13 cellular contexts compared by ENCODE assay signal in the genomic region with DNA sequence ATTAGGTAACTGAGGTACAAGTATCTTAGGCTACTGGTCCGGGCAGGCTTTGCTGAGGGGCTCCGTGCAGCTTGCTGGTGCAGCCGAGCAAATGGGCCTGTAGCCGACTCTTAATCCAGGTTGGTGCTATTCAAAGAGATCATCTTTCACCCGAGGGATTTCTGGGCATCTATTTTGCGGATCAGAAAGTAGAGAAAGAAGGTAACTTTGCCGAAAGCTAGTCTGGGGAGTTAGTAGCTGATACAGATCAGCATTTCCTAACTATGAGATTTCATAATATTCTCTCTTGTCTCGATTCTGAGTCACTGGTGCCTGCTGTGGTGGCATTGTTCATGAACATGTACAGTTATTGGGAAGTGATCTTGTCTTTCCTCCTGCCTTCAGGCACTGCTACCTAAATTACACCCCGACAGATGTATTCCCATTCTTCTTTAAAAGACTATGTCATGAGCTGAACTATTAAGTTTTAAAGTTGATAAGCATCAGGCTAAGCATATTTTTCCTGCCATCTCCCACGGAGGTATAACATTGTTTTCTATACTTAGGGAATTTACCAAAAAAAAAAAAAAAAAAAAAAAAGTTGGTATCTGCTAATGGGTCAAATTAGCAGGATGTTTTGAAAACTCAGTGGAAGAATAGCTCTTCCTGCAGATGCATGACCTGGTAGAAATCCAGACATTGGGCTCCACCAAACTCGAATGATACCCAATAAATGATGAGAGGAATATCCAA. TPM values are rescaled to one million over a fixed set of nuclear protein-coding genes. Genes with fewer than 3 reads are reported as not detected.
DNase-seq lines count a peak whose midpoint lies in the region; TF ChIP-seq lines count a peak whose summit lies in the region.
"Had no signal": no experiment of that assay in that cellular context is flagged by ENCODE, and none has a peak within 500 bp of the region (broad histone marks: within the 10 kb centered on the region; RNA-seq: fewer than 3 reads in every experiment).

No MANE protein-coding gene starts in this region.

- peaks cover 49% of the 10 kb centered on the region for H3K4me1 ChIP-seq in adipocyte (ENCODE audit: control insufficient read depth, insufficient read depth, low read length)
- peaks cover 19% of the 10 kb centered on the region for H3K4me1 ChIP-seq in testis
- H3K4me1 ChIP-seq in endodermal cell (ENCODE audit: control insufficient read depth, insufficient read depth, low read length): peaks cover 10% of the 10 kb centered on the region

- H3K27ac ChIP-seq in testis (no peak overlapping the region), endodermal cell (ENCODE audit: low read depth, low read length) (no peak overlapping the region)
- H3K27ac ChIP-seq: BLaER1 treated with 17β-estradiol and CSF1 and Interleukin-3, amounts not matched to agents 10 nM and 100 nM had no signal

- TF ChIP-seq POLR2A in testis (IDR thresholded peaks at IDR 0.05): no peak

- no peak for TF ChIP-seq CTCF in testis (IDR thresholded peaks at IDR 0.05)
- TF ChIP-seq CTCF in endodermal cell (conservative IDR thresholded peaks at IDR 0.05): no peak

- no peak overlapping the region for H3K4me3 Mint-ChIP-seq in endodermal cell
- H3K4me3 Mint-ChIP-seq: activated CD4-positive, alpha-beta T cell treated with anti-CD3 and anti-CD28 coated beads for 36 hours; central memory CD8-positive, alpha-beta T cell had no signal

- H3K9ac ChIP-seq in adipocyte (ENCODE audit: low read length) (peak overlapping the region; percentile 68), endodermal cell (ENCODE audit: extremely low read depth, low read length, poor library complexity, severe bottlenecking) (no peak overlapping the region)
- H3K9ac ChIP-seq: BLaER1 treated with 17β-estradiol and CSF1 and Interleukin-3, amounts not matched to agents 10 nM and 100 nM had no signal

- intact Hi-C loops in testis (cut with DNase I; ENCODE audit: low total_unique reads): no loop called here

- peaks cover 2% of the 10 kb centered on the region for H3K36me3 Mint-ChIP-seq in endodermal cell (ENCODE audit: low read depth)

- peaks cover 51% of the 10 kb centered on the region for H3K4me1 Mint-ChIP-seq in endodermal cell
- H3K4me1 Mint-ChIP-seq: activated CD4-positive, alpha-beta T cell treated with anti-CD3 and anti-CD28 coated beads for 36 hours had no signal

- H3K27ac Mint-ChIP-seq in endodermal cell: no peak overlapping the region
- H3K27ac Mint-ChIP-seq: activated CD4-positive, alpha-beta T cell treated with anti-CD3 and anti-CD28 coated beads for 36 hours had no signal

- peaks cover 31% of the 10 kb centered on the region for H3K27me3 Mint-ChIP-seq in endodermal cell (ENCODE audit: insufficient read depth)
- H3K27me3 Mint-ChIP-seq: activated CD4-positive, alpha-beta T cell treated with anti-CD3 and anti-CD28 coated beads for 36 hours; central memory CD8-positive, alpha-beta T cell had no signal

- 72 to 73% methylated on average over 11 of the region's 11 CpGs for WGBS in testis, 2 donors
- WGBS in endodermal cell (ENCODE audit: insufficient coverage in 1 of 2, insufficient read length in 1 of 2), 2 experiments: 83 to 84% methylated on average over 4 to 11 of the region's 11 CpGs

- H3K9me3 Mint-ChIP-seq in endodermal cell: no peaks in the 10 kb centered on the region
- H3K9me3 Mint-ChIP-seq: central memory CD8-positive, alpha-beta T cell had no signal

- H3K9me3 ChIP-seq in adipocyte (ENCODE audit: control insufficient read depth, low read length): no peaks in the 10 kb centered on the region
- no peaks in the 10 kb centered on the region for H3K9me3 ChIP-seq in testis
- no peaks in the 10 kb centered on the region for H3K9me3 ChIP-seq in endodermal cell (ENCODE audit: control insufficient read depth, low read length)
- H3K9me3 ChIP-seq: BLaER1 treated with 17β-estradiol and CSF1 and Interleukin-3, amounts not matched to agents 10 nM and 100 nM had no signal

- DNase-seq in AG08395 (ENCODE audit: low spot score) (peak; percentile 63), LoVo (ENCODE audit: low spot score) (peak; percentile 46), adipocyte (ENCODE audit: low read depth) (peak; percentile 88), iris pigment epithelial cell (ENCODE audit: low read depth) (peak; percentile 85), testis (no peak), NCI-H510A (lab: John Stamatoyannopoulos, UW) (no peak), endodermal cell (no peak), NK-92 (lab: John Stamatoyannopoulos, UW; ENCODE audit: unreplicated experiment) (no peak)
- DNase-seq: activated CD4-positive, alpha-beta T cell treated with anti-CD3 and anti-CD28 coated beads for 36 hours; kidney; NCI-H2029 treated with DMSO at 0.1 percent for 48 hours had no signal

- H3K36me3 ChIP-seq in adipocyte (ENCODE audit: control insufficient read depth, insufficient read depth, low read length, severe bottlenecking): no peaks in the 10 kb centered on the region
- no peaks in the 10 kb centered on the region for H3K36me3 ChIP-seq in testis (ENCODE audit: low read depth, missing control alignments)
- H3K36me3 ChIP-seq in endodermal cell (ENCODE audit: control insufficient read depth, insufficient read depth, low read length): no peaks in the 10 kb centered on the region
- H3K36me3 ChIP-seq: BLaER1 treated with 17β-estradiol and CSF1 and Interleukin-3, amounts not matched to agents 10 nM and 100 nM had no signal

- no peaks in the 10 kb centered on the region for H3K27me3 ChIP-seq in adipocyte (replicated peaks; ENCODE audit: control insufficient read depth, insufficient read depth, low read length)
- H3K27me3 ChIP-seq in testis: no peaks in the 10 kb centered on the region
- peaks cover 18% of the 10 kb centered on the region for H3K27me3 ChIP-seq in endodermal cell (ENCODE audit: control insufficient read depth, insufficient read depth, low read length, poor library complexity, severe bottlenecking)

- H3K4me3 ChIP-seq in adipocyte (ENCODE audit: low read length) (peak overlapping the region; percentile 68), testis (no peak overlapping the region), endodermal cell (ENCODE audit: low read length) (no peak overlapping the region)
- H3K4me3 ChIP-seq: BLaER1 treated with 17β-estradiol and CSF1 and Interleukin-3, amounts not matched to agents 10 nM and 100 nM had no signal

RNA-seq across cellular contexts. Expression of a gene that starts 57.1 kb away (rescaled TPM):
- total RNA-seq in testis (10 to 100 TPM; 53.5 to 78.9 TPM), endodermal cell (1 to 10 TPM; 2.3 to 3.8 TPM)
- polyA plus RNA-seq in testis (ENCODE audit: insufficient read depth, low read depth, low replicate concordance): 11.6 TPM
- 3.7 TPM for polyA plus RNA-seq in endodermal cell (2013, experiment 1 of 2)
- 5.1 TPM for polyA plus RNA-seq in endodermal cell (2013, experiment 2 of 2)

Comparison
In these comparisons a context has a peak if more than half of its experiments do, and no peak if none do; other contexts are left out.
1. DNase-seq: peak in AG08395 (single experiment), LoVo (single experiment), adipocyte (single experiment) and iris pigment epithelial cell (single experiment); none in testis (single experiment), NCI-H510A (single experiment), endodermal cell (single experiment) and NK-92 (single experiment).
2. RNA of a gene that starts 57.1 kb away (total RNA-seq): 53.5 to 78.9 TPM in testis; 2.3 to 3.8 TPM in endodermal cell; every median in the first group is over 10 times any median in the second.